ENCODE assay signal across 8 cellular contexts in the genomic region with DNA sequence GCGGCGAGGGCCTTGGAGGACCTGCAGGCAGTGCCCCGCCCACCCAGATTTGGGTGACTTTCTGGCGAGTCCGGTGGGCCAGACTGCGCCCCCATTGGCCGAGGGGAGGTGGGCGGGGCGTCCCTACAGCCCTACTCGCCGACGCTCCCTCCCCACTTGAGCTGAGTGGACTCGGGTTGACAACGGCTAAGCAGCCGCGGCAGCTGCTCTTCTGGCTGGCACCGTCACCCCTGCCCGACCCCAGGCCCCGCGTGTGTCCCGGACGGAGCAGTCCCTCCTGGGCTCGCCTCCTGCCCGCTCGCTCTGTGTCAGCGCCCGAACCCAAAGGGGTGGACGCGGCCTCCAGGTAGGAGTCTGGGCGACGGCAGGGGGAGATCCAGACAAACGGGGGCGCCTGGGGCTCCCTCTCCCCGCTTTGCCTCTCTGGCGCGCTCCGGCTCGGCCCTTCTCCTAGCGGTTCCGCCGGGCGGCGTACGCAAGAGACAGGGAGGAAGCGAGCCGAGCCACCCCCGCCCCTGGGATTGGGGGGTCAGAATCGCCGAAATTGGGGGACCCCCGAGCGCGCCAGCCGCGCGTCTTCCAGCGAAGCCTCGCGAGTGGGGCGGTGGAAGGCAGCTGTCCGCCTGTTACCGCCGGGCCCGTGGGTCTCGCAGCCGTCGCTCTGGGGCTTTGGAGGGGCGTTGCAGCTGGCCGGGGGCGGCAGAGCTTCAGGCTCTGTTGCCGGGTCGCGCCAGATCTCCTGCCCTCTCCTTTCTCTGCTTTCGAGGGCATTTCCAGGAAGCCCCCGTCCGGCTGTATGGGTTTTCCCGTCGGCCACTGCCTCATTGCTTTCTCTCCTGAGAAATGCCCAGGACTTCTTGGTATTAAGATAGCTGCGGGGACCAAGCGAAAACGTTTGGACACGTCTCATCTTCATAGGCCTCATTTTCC. TPM values are rescaled to one million over a fixed set of nuclear protein-coding genes. Genes with fewer than 3 reads are reported as not detected.
DNase-seq lines count a peak whose midpoint lies in the region; ATAC-seq lines count a peak whose summit lies in the region.

No MANE protein-coding gene starts in this region.

- H3K27me3 Mint-ChIP-seq in IgD-negative memory B cell, result no peaks in the 10 kb centered on the region
- H3K27me3 Mint-ChIP-seq in activated T-cell treated with anti-CD3 and anti-CD28 coated beads, Interleukin-2, amount 50 U/mL, for 72 hours (ENCODE audit: low read depth), result peaks cover 64% of the 10 kb centered on the region
- H3K27me3 Mint-ChIP-seq in natural killer cell treated with Interleukin-12 subunit alpha and Interleukin-12 subunit beta and Interleukin-15 and Interleukin-18, amount 100 ng/mL, for 72 hours, result peaks cover 0 to 10% of the 10 kb centered on the region in 2 donors

- peak overlapping the region in 1 of 3 donors; percentile 71 for H3K27ac Mint-ChIP-seq in IgD-negative memory B cell
- no peak overlapping the region for H3K27ac Mint-ChIP-seq in activated T-cell treated with anti-CD3 and anti-CD28 coated beads, Interleukin-2, amount 50 U/mL, for 72 hours
- H3K27ac Mint-ChIP-seq in natural killer cell treated with Interleukin-12 subunit alpha and Interleukin-12 subunit beta and Interleukin-15 and Interleukin-18, amount 100 ng/mL, for 72 hours, result no peak overlapping the region

- peak overlapping the region; percentile 67 to 84 (median 78) for H3K4me3 Mint-ChIP-seq in IgD-negative memory B cell
- H3K4me3 Mint-ChIP-seq in activated T-cell treated with anti-CD3 and anti-CD28 coated beads, Interleukin-2, amount 50 U/mL, for 72 hours, result peak overlapping the region; percentile 73 to 85
- H3K4me3 Mint-ChIP-seq in natural killer cell treated with Interleukin-12 subunit alpha and Interleukin-12 subunit beta and Interleukin-15 and Interleukin-18, amount 100 ng/mL, for 72 hours, result peak overlapping the region; percentile 72

- no peaks in the 10 kb centered on the region for H3K36me3 Mint-ChIP-seq in IgD-negative memory B cell
- H3K36me3 Mint-ChIP-seq in activated T-cell treated with anti-CD3 and anti-CD28 coated beads, Interleukin-2, amount 50 U/mL, for 72 hours (ENCODE audit: insufficient read depth in 2 of 2), result no peaks in the 10 kb centered on the region
- no peaks in the 10 kb centered on the region for H3K36me3 Mint-ChIP-seq in natural killer cell treated with Interleukin-12 subunit alpha and Interleukin-12 subunit beta and Interleukin-15 and Interleukin-18, amount 100 ng/mL, for 72 hours

- H3K4me1 Mint-ChIP-seq in IgD-negative memory B cell, result peaks cover 0 to 6% (median 3%) of the 10 kb centered on the region in 3 donors
- peaks cover 24% of the 10 kb centered on the region for H3K4me1 Mint-ChIP-seq in activated T-cell treated with anti-CD3 and anti-CD28 coated beads, Interleukin-2, amount 50 U/mL, for 72 hours (ENCODE audit: low read depth)
- peaks cover 0 to 10% of the 10 kb centered on the region in 2 donors for H3K4me1 Mint-ChIP-seq in natural killer cell treated with Interleukin-12 subunit alpha and Interleukin-12 subunit beta and Interleukin-15 and Interleukin-18, amount 100 ng/mL, for 72 hours (ENCODE audit: low read depth in 2 of 2)

- H3K9me3 Mint-ChIP-seq in IgD-negative memory B cell, result peaks cover 0 to 2% (median 0%) of the 10 kb centered on the region in 3 donors
- no peaks in the 10 kb centered on the region for H3K9me3 Mint-ChIP-seq in activated T-cell treated with anti-CD3 and anti-CD28 coated beads, Interleukin-2, amount 50 U/mL, for 72 hours
- no peaks in the 10 kb centered on the region for H3K9me3 Mint-ChIP-seq in natural killer cell treated with Interleukin-12 subunit alpha and Interleukin-12 subunit beta and Interleukin-15 and Interleukin-18, amount 100 ng/mL, for 72 hours

- DNase-seq in NCI-H82 (lab: John Stamatoyannopoulos, UW) (peak; percentile 52), NCI-H82 treated with DMSO at 0.1 percent for 48 hours (lab: John Stamatoyannopoulos, UW; ENCODE audit: unreplicated experiment) (no peak), germinal center (ENCODE audit: low spot score) (peak; percentile 24), NCI-H146 (lab: John Stamatoyannopoulos, UW) (no peak)
- peak; percentile 7 to 9 for DNase-seq in activated T-cell treated with anti-CD3 and anti-CD28 coated beads, Interleukin-2, amount 50 U/mL, for 72 hours
- DNase-seq in natural killer cell treated with Interleukin-12 subunit alpha and Interleukin-12 subunit beta and Interleukin-15 and Interleukin-18, amount 100 ng/mL, for 72 hours (ENCODE audit: low spot score), result no peak

- peak; percentile 48 to 62 for ATAC-seq in activated T-cell treated with anti-CD3 and anti-CD28 coated beads, Interleukin-2, amount 50 U/mL, for 72 hours (replicated peaks in 1 of 2)
- ATAC-seq in natural killer cell treated with Interleukin-12 subunit alpha and Interleukin-12 subunit beta and Interleukin-15 and Interleukin-18, amount 100 ng/mL, for 72 hours, result peak; percentile 72 to 73
- no peak for ATAC-seq in HG02840 (IDR thresholded peaks at IDR 0.05; ENCODE audit: low FRiP score, unreplicated experiment)

RNA-seq across cellular contexts. Expression of a gene that starts 46.3 kb away (rescaled TPM):
- 0.16 TPM for polyA plus RNA-seq in IgD-negative memory B cell
- total RNA-seq in activated T-cell treated with anti-CD3 and anti-CD28 coated beads, Interleukin-2, amount 50 U/mL, for 72 hours, result 1 to 10 TPM; 1.1 to 1.3 TPM
- 1 to 10 TPM in 1 of 2 donors, under 1 TPM in 1; 0.86 to 3.1 TPM for total RNA-seq in natural killer cell treated with Interleukin-12 subunit alpha and Interleukin-12 subunit beta and Interleukin-15 and Interleukin-18, amount 100 ng/mL, for 72 hours

Comparison
In these comparisons a context has a peak if more than half of its experiments do, and no peak if none do; other contexts are left out.
1. DNase-seq: peak in NCI-H82 (single experiment), activated T-cell treated with anti-CD3 and anti-CD28 coated beads, Interleukin-2, amount 50 U/mL, for 72 hours (2 of 2) and germinal center (single experiment); none in NCI-H82 treated with DMSO at 0.1 percent for 48 hours (single experiment), natural killer cell treated with Interleukin-12 subunit alpha and Interleukin-12 subunit beta and Interleukin-15 and Interleukin-18, amount 100 ng/mL, for 72 hours (single experiment) and NCI-H146 (single experiment).
2. Peak in every context shown above with its lines, with median percentiles within 50 percentile points of each other: H3K4me3 Mint-ChIP-seq.